In genomic region chr14:39383026-39383626, GRCh38 we compare ENCODE assay signal across 10 cellular contexts. TPM values are rescaled to one million over a fixed set of nuclear protein-coding genes. Genes with fewer than 3 reads are reported as not detected.
A peak's percentile ranks its signal among the peaks of the same experiment; 100 is the strongest.
DNase-seq lines count a peak whose midpoint lies in the region; ATAC-seq lines count a peak whose summit lies in the region.
"Had no signal": no experiment of that assay in that cellular context is flagged by ENCODE, and none has a peak within 500 bp of the region (broad histone marks: within the 10 kb centered on the region; RNA-seq: fewer than 3 reads in every experiment).

No MANE protein-coding gene starts in this region.

- H3K4me3 Mint-ChIP-seq in immature natural killer cell: peak overlapping the region in 3 of 5 donors; percentile 0 to 57 (median 33)

- H3K4me1 Mint-ChIP-seq in immature natural killer cell: peaks cover 37 to 59% of the 10 kb centered on the region in 2 donors

- no peaks in the 10 kb centered on the region for H3K9me3 Mint-ChIP-seq in immature natural killer cell

- DNase-seq in immature natural killer cell: peak; percentile 5 to 29 (median 18)
- no peak for DNase-seq in NCI-H187 treated with DMSO at 0.1 percent for 48 hours (lab: John Stamatoyannopoulos, UW)
- no peak for DNase-seq in SKM-1 (lab: John Stamatoyannopoulos, UW; ENCODE audit: unreplicated experiment)
- no peak for DNase-seq in GM03348 (ENCODE audit: low spot score)
- DNase-seq: activated naive CD4-positive, alpha-beta T cell treated with Interleukin-2 at 50 U/mL for 16 hours; NCI-H2081 treated with DMSO at 0.1 percent for 48 hours; transverse colon had no signal

- peaks cover 5 to 15% (median 11%) of the 10 kb centered on the region in 3 donors for H3K36me3 Mint-ChIP-seq in immature natural killer cell

- no peaks in the 10 kb centered on the region for H3K27me3 Mint-ChIP-seq in immature natural killer cell (ENCODE audit: low read depth in 3 of 3)

- H3K27ac Mint-ChIP-seq in immature natural killer cell: peak overlapping the region; percentile 18 to 92 (median 82)

- peak; percentile 53 for ATAC-seq in GM18499 (IDR thresholded peaks at IDR 0.05; ENCODE audit: insufficient read depth, unreplicated experiment)
- ATAC-seq in GM19023 (IDR thresholded peaks at IDR 0.05; ENCODE audit: unreplicated experiment): peak; percentile 51
- ATAC-seq in HG03175 (IDR thresholded peaks at IDR 0.05; ENCODE audit: unreplicated experiment): peak; percentile 69

RNA-seq across cellular contexts. Expression of gene FBXO33, which starts 49.1 kb away (rescaled TPM):
- 10 to 100 TPM; 13.4 to 18.2 (median 17.6) TPM for polyA plus RNA-seq in immature natural killer cell

Comparison
In these comparisons a context has a peak if more than half of its experiments do, and no peak if none do; other contexts are left out.
1. DNase-seq: peak in immature natural killer cell (3 of 3); none in NCI-H187 treated with DMSO at 0.1 percent for 48 hours (single experiment), SKM-1 (single experiment) and GM03348 (single experiment).
2. Peak in every context shown above with its lines, with median percentiles within 50 percentile points of each other: ATAC-seq.